Comparison of ENCODE assay signal across 1 cellular context in the genomic region with DNA sequence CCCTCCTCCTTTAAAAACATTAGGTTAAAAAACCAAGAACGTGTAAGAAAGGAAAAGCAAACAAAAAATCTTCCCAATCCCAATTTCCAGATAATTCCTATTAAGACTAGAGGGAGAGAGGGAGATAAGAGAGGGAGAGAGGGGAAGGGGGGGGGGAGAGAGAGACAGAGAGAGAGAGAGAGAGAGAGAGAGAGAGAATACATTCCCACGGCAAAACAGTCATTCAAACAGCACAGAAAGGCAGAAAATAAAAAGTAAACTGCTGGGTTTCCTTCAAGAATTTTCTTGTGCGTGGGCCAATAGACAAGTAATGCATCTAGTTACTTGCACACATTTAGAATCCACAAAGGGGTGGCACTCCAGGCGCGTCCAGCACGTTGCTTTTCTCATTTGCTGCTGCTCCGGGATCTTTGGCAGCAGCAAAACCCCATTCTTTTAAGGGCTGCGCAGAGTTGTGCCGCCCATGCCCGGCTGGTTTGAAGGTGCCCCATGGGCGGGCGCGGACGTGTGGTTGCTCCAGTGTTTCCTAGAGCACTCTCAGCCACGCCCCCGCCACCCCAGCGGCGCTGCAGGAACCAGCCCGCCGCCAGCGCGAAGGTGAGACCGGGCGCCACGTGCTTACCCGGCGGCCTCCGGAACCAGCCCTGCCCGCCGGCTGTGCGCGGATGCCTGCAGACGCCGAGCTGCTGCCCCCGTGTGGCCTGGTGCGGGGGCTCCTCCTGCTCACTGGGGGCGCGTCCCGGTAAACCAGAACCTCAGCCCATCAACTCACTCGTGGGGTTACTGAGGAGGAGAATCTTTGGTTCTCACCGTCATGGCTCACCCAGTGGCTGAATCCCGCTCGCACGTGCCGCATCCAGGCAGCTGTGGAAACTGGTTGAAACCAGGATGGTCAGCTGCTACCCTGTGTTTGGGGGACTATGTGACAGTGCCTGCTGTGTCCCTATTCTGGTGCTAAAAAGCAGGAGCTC.
TF ChIP-seq lines count a peak whose summit lies in the region.

No MANE protein-coding gene starts in this region.

TF ChIP-seq in WTC11, 78 proteins besides CTCF, POLR2A, EP300 and RAD21 (continued from another document and continues in another):
- TF ChIP-seq, protein P1, sequence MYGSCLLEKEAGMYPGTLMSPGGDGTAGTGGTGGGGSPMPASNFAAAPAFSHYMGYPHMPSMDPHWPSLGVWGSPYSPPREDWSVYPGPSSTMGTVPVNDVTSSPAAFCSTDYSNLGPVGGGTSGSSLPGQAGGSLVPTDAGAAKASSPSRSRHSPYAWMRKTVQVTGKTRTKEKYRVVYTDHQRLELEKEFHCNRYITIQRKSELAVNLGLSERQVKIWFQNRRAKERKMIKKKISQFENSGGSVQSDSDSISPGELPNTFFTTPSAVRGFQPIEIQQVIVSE (CRISPR knock-in tag; IDR thresholded peaks at IDR 0.05; ENCODE audit: borderline replicate concordance), result no peak
- TF ChIP-seq CREB1 (CRISPR knock-in tag; IDR thresholded peaks at IDR 0.05) (peak; percentile 99), KAT7 (CRISPR knock-in tag; IDR thresholded peaks at IDR 0.05; ENCODE audit: borderline replicate concordance) (peak; percentile 99), GABPB1 (CRISPR knock-in tag; IDR thresholded peaks at IDR 0.05) (peak; percentile 92), SOX15 (CRISPR knock-in tag; IDR thresholded peaks at IDR 0.05) (no peak), ZNF138 (CRISPR knock-in tag; conservative IDR thresholded peaks at IDR 0.05) (peak; percentile 99), RELA (CRISPR knock-in tag; IDR thresholded peaks at IDR 0.05; ENCODE audit: borderline replicate concordance) (peak; percentile 99), JUN (CRISPR knock-in tag; IDR thresholded peaks at IDR 0.05) (peak; percentile 96), NR3C1 (CRISPR knock-in tag; conservative IDR thresholded peaks at IDR 0.05; ENCODE audit: low read depth) (peak; percentile 97), HMGA2 (CRISPR knock-in tag; IDR thresholded peaks at IDR 0.05) (no peak), FOXJ3 (CRISPR knock-in tag; IDR thresholded peaks at IDR 0.05; ENCODE audit: borderline replicate concordance) (0 out of 2 replicates have a peak, but pooled peaks have one; percentile 67), NFYB (CRISPR knock-in tag; conservative IDR thresholded peaks at IDR 0.05; ENCODE audit: low read depth) (peak; percentile 62), ZNF671 (CRISPR knock-in tag; IDR thresholded peaks at IDR 0.05) (no peak), TP53 (CRISPR knock-in tag; IDR thresholded peaks at IDR 0.05) (peak; percentile 99), CBFB (CRISPR knock-in tag; IDR thresholded peaks at IDR 0.05; ENCODE audit: low read depth) (peak; percentile 77; the same call in 1 of the 2 replicates), FOXK1 (CRISPR knock-in tag; IDR thresholded peaks at IDR 0.05) (peak; percentile 98), NFATC4 (CRISPR knock-in tag; IDR thresholded peaks at IDR 0.05) (no peak), NFE2L1 (CRISPR knock-in tag; IDR thresholded peaks at IDR 0.05) (peak; percentile 99), GTF2I (CRISPR knock-in tag; conservative IDR thresholded peaks at IDR 0.05) (no peak), SP1 (CRISPR knock-in tag; conservative IDR thresholded peaks at IDR 0.05) (peak; percentile 94), JAZF1 (CRISPR knock-in tag; IDR thresholded peaks at IDR 0.05) (no peak), ELF4 (CRISPR knock-in tag; IDR thresholded peaks at IDR 0.05; ENCODE audit: low read depth) (peak; percentile 99), ZNF423 (CRISPR knock-in tag; IDR thresholded peaks at IDR 0.05) (no peak)
- TF ChIP-seq, protein P2, sequence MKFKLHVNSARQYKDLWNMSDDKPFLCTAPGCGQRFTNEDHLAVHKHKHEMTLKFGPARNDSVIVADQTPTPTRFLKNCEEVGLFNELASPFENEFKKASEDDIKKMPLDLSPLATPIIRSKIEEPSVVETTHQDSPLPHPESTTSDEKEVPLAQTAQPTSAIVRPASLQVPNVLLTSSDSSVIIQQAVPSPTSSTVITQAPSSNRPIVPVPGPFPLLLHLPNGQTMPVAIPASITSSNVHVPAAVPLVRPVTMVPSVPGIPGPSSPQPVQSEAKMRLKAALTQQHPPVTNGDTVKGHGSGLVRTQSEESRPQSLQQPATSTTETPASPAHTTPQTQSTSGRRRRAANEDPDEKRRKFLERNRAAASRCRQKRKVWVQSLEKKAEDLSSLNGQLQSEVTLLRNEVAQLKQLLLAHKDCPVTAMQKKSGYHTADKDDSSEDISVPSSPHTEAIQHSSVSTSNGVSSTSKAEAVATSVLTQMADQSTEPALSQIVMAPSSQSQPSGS (CRISPR knock-in tag; IDR thresholded peaks at IDR 0.05; ENCODE audit: borderline replicate concordance, low read depth), result peak; percentile 91
- TF ChIP-seq, protein P3, sequence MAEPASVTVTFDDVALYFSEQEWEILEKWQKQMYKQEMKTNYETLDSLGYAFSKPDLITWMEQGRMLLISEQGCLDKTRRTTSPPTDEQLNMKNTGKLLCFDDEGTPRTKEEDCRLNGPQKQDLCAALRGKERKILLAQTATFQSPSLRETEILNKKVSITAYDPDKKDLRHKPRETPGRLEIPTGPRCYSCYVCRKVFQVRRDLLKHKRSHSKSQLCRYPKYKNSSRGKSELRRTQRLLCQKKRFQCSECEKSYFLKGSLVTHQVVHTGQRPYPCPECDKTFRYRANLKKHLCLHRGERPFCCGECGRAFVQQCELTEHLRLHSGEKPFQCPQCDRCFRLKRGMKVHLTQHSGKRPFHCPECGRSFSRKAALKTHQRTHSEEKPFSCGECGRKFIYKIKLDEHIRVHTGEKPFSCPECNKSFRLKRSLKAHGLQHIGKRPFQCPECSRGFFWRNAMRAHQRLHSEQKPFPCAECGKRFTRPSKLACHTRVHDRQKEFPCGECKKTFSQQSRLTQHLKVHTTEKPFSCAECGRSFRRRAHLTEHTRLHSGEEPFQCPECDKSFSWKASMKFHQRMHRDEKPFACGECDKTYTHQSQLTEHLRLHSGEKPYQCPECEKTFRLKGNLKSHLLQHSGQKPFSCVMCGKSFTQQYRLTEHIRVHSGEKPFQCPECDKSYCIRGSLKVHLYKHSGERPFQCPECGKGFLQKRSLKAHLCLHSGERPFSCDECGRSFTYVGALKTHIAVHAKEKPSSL (CRISPR knock-in tag; conservative IDR thresholded peaks at IDR 0.05), result no peak
- TF ChIP-seq, protein P4, sequence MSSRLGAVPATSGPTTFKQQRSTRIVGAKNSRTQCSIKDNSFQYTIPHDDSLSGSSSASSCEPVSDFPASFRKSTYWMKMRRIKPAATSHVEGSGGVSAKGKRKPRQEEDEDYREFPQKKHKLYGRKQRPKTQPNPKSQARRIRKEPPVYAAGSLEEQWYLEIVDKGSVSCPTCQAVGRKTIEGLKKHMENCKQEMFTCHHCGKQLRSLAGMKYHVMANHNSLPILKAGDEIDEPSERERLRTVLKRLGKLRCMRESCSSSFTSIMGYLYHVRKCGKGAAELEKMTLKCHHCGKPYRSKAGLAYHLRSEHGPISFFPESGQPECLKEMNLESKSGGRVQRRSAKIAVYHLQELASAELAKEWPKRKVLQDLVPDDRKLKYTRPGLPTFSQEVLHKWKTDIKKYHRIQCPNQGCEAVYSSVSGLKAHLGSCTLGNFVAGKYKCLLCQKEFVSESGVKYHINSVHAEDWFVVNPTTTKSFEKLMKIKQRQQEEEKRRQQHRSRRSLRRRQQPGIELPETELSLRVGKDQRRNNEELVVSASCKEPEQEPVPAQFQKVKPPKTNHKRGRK (CRISPR knock-in tag; IDR thresholded peaks at IDR 0.05; ENCODE audit: borderline replicate concordance), result peak; percentile 96; the same call in 1 of the 2 replicates
- TF ChIP-seq, protein P5, sequence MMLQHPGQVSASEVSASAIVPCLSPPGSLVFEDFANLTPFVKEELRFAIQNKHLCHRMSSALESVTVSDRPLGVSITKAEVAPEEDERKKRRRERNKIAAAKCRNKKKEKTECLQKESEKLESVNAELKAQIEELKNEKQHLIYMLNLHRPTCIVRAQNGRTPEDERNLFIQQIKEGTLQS (CRISPR knock-in tag; conservative IDR thresholded peaks at IDR 0.05), result no peak
- TF ChIP-seq, protein P6, sequence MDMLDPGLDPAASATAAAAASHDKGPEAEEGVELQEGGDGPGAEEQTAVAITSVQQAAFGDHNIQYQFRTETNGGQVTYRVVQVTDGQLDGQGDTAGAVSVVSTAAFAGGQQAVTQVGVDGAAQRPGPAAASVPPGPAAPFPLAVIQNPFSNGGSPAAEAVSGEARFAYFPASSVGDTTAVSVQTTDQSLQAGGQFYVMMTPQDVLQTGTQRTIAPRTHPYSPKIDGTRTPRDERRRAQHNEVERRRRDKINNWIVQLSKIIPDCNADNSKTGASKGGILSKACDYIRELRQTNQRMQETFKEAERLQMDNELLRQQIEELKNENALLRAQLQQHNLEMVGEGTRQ (CRISPR knock-in tag; IDR thresholded peaks at IDR 0.05), result peak; percentile 82
- TF ChIP-seq, protein P7, sequence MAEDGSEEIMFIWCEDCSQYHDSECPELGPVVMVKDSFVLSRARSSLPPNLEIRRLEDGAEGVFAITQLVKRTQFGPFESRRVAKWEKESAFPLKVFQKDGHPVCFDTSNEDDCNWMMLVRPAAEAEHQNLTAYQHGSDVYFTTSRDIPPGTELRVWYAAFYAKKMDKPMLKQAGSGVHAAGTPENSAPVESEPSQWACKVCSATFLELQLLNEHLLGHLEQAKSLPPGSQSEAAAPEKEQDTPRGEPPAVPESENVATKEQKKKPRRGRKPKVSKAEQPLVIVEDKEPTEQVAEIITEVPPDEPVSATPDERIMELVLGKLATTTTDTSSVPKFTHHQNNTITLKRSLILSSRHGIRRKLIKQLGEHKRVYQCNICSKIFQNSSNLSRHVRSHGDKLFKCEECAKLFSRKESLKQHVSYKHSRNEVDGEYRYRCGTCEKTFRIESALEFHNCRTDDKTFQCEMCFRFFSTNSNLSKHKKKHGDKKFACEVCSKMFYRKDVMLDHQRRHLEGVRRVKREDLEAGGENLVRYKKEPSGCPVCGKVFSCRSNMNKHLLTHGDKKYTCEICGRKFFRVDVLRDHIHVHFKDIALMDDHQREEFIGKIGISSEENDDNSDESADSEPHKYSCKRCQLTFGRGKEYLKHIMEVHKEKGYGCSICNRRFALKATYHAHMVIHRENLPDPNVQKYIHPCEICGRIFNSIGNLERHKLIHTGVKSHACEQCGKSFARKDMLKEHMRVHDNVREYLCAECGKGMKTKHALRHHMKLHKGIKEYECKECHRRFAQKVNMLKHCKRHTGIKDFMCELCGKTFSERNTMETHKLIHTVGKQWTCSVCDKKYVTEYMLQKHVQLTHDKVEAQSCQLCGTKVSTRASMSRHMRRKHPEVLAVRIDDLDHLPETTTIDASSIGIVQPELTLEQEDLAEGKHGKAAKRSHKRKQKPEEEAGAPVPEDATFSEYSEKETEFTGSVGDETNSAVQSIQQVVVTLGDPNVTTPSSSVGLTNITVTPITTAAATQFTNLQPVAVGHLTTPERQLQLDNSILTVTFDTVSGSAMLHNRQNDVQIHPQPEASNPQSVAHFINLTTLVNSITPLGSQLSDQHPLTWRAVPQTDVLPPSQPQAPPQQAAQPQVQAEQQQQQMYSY (CRISPR knock-in tag; IDR thresholded peaks at IDR 0.05), result peak; percentile 63; the same call in 1 of the 2 replicates
- TF ChIP-seq, protein P8, sequence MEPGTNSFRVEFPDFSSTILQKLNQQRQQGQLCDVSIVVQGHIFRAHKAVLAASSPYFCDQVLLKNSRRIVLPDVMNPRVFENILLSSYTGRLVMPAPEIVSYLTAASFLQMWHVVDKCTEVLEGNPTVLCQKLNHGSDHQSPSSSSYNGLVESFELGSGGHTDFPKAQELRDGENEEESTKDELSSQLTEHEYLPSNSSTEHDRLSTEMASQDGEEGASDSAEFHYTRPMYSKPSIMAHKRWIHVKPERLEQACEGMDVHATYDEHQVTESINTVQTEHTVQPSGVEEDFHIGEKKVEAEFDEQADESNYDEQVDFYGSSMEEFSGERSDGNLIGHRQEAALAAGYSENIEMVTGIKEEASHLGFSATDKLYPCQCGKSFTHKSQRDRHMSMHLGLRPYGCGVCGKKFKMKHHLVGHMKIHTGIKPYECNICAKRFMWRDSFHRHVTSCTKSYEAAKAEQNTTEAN (CRISPR knock-in tag; IDR thresholded peaks at IDR 0.05), result peak; percentile 98
- TF ChIP-seq, protein P9, sequence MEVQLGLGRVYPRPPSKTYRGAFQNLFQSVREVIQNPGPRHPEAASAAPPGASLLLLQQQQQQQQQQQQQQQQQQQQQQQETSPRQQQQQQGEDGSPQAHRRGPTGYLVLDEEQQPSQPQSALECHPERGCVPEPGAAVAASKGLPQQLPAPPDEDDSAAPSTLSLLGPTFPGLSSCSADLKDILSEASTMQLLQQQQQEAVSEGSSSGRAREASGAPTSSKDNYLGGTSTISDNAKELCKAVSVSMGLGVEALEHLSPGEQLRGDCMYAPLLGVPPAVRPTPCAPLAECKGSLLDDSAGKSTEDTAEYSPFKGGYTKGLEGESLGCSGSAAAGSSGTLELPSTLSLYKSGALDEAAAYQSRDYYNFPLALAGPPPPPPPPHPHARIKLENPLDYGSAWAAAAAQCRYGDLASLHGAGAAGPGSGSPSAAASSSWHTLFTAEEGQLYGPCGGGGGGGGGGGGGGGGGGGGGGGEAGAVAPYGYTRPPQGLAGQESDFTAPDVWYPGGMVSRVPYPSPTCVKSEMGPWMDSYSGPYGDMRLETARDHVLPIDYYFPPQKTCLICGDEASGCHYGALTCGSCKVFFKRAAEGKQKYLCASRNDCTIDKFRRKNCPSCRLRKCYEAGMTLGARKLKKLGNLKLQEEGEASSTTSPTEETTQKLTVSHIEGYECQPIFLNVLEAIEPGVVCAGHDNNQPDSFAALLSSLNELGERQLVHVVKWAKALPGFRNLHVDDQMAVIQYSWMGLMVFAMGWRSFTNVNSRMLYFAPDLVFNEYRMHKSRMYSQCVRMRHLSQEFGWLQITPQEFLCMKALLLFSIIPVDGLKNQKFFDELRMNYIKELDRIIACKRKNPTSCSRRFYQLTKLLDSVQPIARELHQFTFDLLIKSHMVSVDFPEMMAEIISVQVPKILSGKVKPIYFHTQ (CRISPR knock-in tag; IDR thresholded peaks at IDR 0.05), result no peak
- TF ChIP-seq, protein P10, sequence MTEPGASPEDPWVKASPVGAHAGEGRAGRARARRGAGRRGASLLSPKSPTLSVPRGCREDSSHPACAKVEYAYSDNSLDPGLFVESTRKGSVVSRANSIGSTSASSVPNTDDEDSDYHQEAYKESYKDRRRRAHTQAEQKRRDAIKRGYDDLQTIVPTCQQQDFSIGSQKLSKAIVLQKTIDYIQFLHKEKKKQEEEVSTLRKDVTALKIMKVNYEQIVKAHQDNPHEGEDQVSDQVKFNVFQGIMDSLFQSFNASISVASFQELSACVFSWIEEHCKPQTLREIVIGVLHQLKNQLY (CRISPR knock-in tag; IDR thresholded peaks at IDR 0.05), result peak; percentile 96
- TF ChIP-seq, protein P11, sequence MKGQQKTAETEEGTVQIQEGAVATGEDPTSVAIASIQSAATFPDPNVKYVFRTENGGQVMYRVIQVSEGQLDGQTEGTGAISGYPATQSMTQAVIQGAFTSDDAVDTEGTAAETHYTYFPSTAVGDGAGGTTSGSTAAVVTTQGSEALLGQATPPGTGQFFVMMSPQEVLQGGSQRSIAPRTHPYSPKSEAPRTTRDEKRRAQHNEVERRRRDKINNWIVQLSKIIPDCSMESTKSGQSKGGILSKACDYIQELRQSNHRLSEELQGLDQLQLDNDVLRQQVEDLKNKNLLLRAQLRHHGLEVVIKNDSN (CRISPR knock-in tag; IDR thresholded peaks at IDR 0.05), result peak; percentile 88
